Comparison of ENCODE assay signal across 8 cellular contexts in genomic region chr17:55285340-55286301, GRCh38. TPM values are rescaled to one million over a fixed set of nuclear protein-coding genes. Genes with fewer than 3 reads are reported as not detected.
DNase-seq lines count a peak whose midpoint lies in the region; ATAC-seq and TF ChIP-seq lines count a peak whose summit lies in the region.

No MANE protein-coding gene starts in this region.

- H3K4me3 Mint-ChIP-seq in activated CD4-positive, alpha-beta memory T cell treated with anti-CD3 and anti-CD28 coated beads for 36 hours, result no peak overlapping the region

- H3K27ac ChIP-seq in stomach, result peak overlapping the region; percentile 84 to 89 (median 84)

- H3K9me3 ChIP-seq in stomach, result no peaks in the 10 kb centered on the region

- DNase-seq in NCI-H1105 (lab: John Stamatoyannopoulos, UW), result peak; percentile 61
- DNase-seq in astrocyte of the hippocampus (ENCODE audit: low read depth, low spot score), result peak; percentile 84
- DNase-seq in inferior parietal cortex (ENCODE audit: extremely low spot score), result peak; percentile 87
- DNase-seq in stomach, result peak; percentile 90
- DNase-seq in erythroblast (lab: John Stamatoyannopoulos, UW), result no peak
- no peak for DNase-seq in HK-2 (ENCODE audit: unreplicated experiment)
- DNase-seq in activated CD4-positive, alpha-beta memory T cell treated with anti-CD3 and anti-CD28 coated beads for 36 hours, result no peak

- TF ChIP-seq EP300 in stomach (IDR thresholded peaks at IDR 0.05), result peak; percentile 47

- intact Hi-C loops in stomach (cut with DNase I; ENCODE audit: low total_unique reads), result no loop called here
- intact Hi-C loops in activated CD4-positive, alpha-beta memory T cell treated with anti-CD3 and anti-CD28 coated beads for 36 hours (cut with micrococcal nuclease), result no loop called here

- no peak overlapping the region for H3K4me3 ChIP-seq in stomach

- no peaks in the 10 kb centered on the region for H3K36me3 Mint-ChIP-seq in activated CD4-positive, alpha-beta memory T cell treated with anti-CD3 and anti-CD28 coated beads for 36 hours

- no peaks in the 10 kb centered on the region for H3K9me3 Mint-ChIP-seq in activated CD4-positive, alpha-beta memory T cell treated with anti-CD3 and anti-CD28 coated beads for 36 hours

- no peak for ATAC-seq in GM18858 (IDR thresholded peaks at IDR 0.05; ENCODE audit: unreplicated experiment)

- no peaks in the 10 kb centered on the region for H3K27me3 ChIP-seq in stomach

- 28 to 38% (median 32%) methylated on average over 11 of the region's 11 CpGs for WGBS in stomach, 5 donors

- H3K27me3 Mint-ChIP-seq in activated CD4-positive, alpha-beta memory T cell treated with anti-CD3 and anti-CD28 coated beads for 36 hours, result no peaks in the 10 kb centered on the region

- H3K4me1 ChIP-seq in stomach, result peaks cover 38 to 76% (median 54%) of the 10 kb centered on the region in 4 donors

- CTCF ChIA-PET in activated CD4-positive, alpha-beta memory T cell treated with anti-CD3 and anti-CD28 coated beads for 36 hours (lab: Charles Lee), result interaction anchor here (0.6 to 1.2 kb wide), 2 partner anchors 11 kb away, joined by 3 read pairs; no protein-coding TSS in a partner anchor

- TF ChIP-seq POLR2A in stomach (IDR thresholded peaks at IDR 0.05), result no peak
- TF ChIP-seq POLR2A in erythroblast (IDR thresholded peaks at IDR 0.05; ENCODE audit: low read length), result no peak

- no peak overlapping the region for H3K27ac Mint-ChIP-seq in activated CD4-positive, alpha-beta memory T cell treated with anti-CD3 and anti-CD28 coated beads for 36 hours

- no peak for TF ChIP-seq CTCF in stomach (IDR thresholded peaks at IDR 0.05)

- POLR2A ChIA-PET in activated CD4-positive, alpha-beta memory T cell treated with anti-CD3 and anti-CD28 coated beads for 36 hours (lab: Charles Lee), result interaction anchor here (0.6 kb wide), 1 partner anchor 206 kb away, joined by 3 read pairs; no protein-coding TSS in a partner anchor

- H3K4me1 Mint-ChIP-seq in activated CD4-positive, alpha-beta memory T cell treated with anti-CD3 and anti-CD28 coated beads for 36 hours (ENCODE audit: low read depth), result peaks cover 13% of the 10 kb centered on the region

- H3K36me3 ChIP-seq in stomach, result no peaks in the 10 kb centered on the region

RNA-seq across cellular contexts. Expression of gene HLF, which starts 20.9 kb away (rescaled TPM):
- total RNA-seq in stomach, result 10 to 100 TPM in 3 of 5 donors, 1 to 10 TPM in 2; 2.3 to 42.4 (median 12.9) TPM
- polyA plus RNA-seq in stomach, result 10 to 100 TPM in 1 of 3 donors, 1 to 10 TPM in 2; 1.6 to 10.6 (median 2.9) TPM
- total RNA-seq in activated CD4-positive, alpha-beta memory T cell treated with anti-CD3 and anti-CD28 coated beads for 36 hours, result 1 to 10 TPM; 3.4 to 3.5 TPM

Comparison
In these comparisons a context has a peak if more than half of its experiments do, and no peak if none do; other contexts are left out.
1. DNase-seq: peak in NCI-H1105 (single experiment), astrocyte of the hippocampus (single experiment), inferior parietal cortex (single experiment) and stomach (single experiment); none in erythroblast (0 of 2), HK-2 (single experiment) and activated CD4-positive, alpha-beta memory T cell treated with anti-CD3 and anti-CD28 coated beads for 36 hours (single experiment).